In genomic region chr7:43294080-43294630, GRCh38 we compare ENCODE assay signal across 11 cellular contexts.
A peak's percentile ranks its signal among the peaks of the same experiment; 100 is the strongest.
DNase-seq lines count a peak whose midpoint lies in the region; ATAC-seq and TF ChIP-seq lines count a peak whose summit lies in the region.
"Had no signal": no experiment of that assay in that cellular context is flagged by ENCODE, and none has a peak within 500 bp of the region (broad histone marks: within the 10 kb centered on the region; RNA-seq: fewer than 3 reads in every experiment).

No MANE protein-coding gene starts in this region.

- no TSS peak for BruUV-seq in HCT116 (replicated peaks; lab: Mats Ljungman, UMichigan)

- intact Hi-C loops in HCT116 (cut with micrococcal nuclease), result no loop called here
- intact Hi-C loops in head of caudate nucleus (cut with DNase I), result no loop called here
- intact Hi-C loops in testis (cut with DNase I; ENCODE audit: low total_unique reads), result no loop called here

- H3K36me3 ChIP-seq in HCT116 (ENCODE audit: control insufficient read depth in 1 of 2, insufficient read depth in 2 of 2, low read length in 2 of 2) (no peaks in the 10 kb centered on the region), adipocyte (ENCODE audit: control insufficient read depth, insufficient read depth, low read length, severe bottlenecking) (no peaks in the 10 kb centered on the region), testis (ENCODE audit: low read depth, missing control alignments) (no peaks in the 10 kb centered on the region)

- no peaks in the 10 kb centered on the region for H3K27me3 ChIP-seq in HCT116 (ENCODE audit: insufficient read depth, low read length)
- peaks cover 11% of the 10 kb centered on the region for H3K27me3 ChIP-seq in adipocyte (replicated peaks; ENCODE audit: control insufficient read depth, insufficient read depth, low read length)
- no peaks in the 10 kb centered on the region for H3K27me3 ChIP-seq in testis

- H3K9ac ChIP-seq in HCT116 (ENCODE audit: low read length) (no peak overlapping the region), adipocyte (ENCODE audit: low read length) (no peak overlapping the region)

- no peaks in the 10 kb centered on the region for H3K79me2 ChIP-seq in HCT116 (ENCODE audit: insufficient read depth, low read length)

- TF ChIP-seq RAD21 in HCT116 (IDR thresholded peaks at IDR 0.05; ENCODE audit: low read depth), result no peak

- TF ChIP-seq CTCF in HCT116 (IDR thresholded peaks at IDR 0.05 in 2 of 3, conservative IDR thresholded peaks at IDR 0.05 in 1 of 3; ENCODE audit: borderline replicate concordance in 1 of 3, insufficient read depth in 1 of 3, low read depth in 2 of 3, low read length in 2 of 3), result no peak
- TF ChIP-seq CTCF in testis (IDR thresholded peaks at IDR 0.05), result no peak

- H3K4me1 ChIP-seq in HCT116 (ENCODE audit: control insufficient read depth in 1 of 2, insufficient read depth in 2 of 2, low read length in 2 of 2) (peaks cover 10 to 12% of the 10 kb centered on the region in 2 experiments; a peak in 3 of 4 replicates), adipocyte (ENCODE audit: control insufficient read depth, insufficient read depth, low read length) (peaks cover 20% of the 10 kb centered on the region), testis (no peaks in the 10 kb centered on the region)

- H4K20me1 ChIP-seq in HCT116 (ENCODE audit: insufficient read depth), result no peaks in the 10 kb centered on the region

- H2AFZ ChIP-seq in HCT116 (ENCODE audit: low read depth, low read length, poor library complexity, severe bottlenecking), result no peak overlapping the region

- H3K27ac ChIP-seq in HCT116 (ENCODE audit: low read depth, low read length), result no peak overlapping the region
- no peak overlapping the region for H3K27ac ChIP-seq in testis

- CTCF ChIA-PET in HCT116 (lab: Charles Lee), result interaction anchor here (1.0 kb wide), 2 partner anchors 15 to 33 kb away, joined by 3 read pairs; no protein-coding TSS in a partner anchor

- H3K4me2 ChIP-seq in HCT116 (ENCODE audit: low read length), result peak overlapping the region; percentile 45

- POLR2A ChIA-PET in HCT116 (lab: Charles Lee), result interaction anchor here (0.9 kb wide), 1 partner anchor 10 kb away, joined by 3 read pairs; no protein-coding TSS in a partner anchor

- TF ChIP-seq POLR2A in HCT116 (IDR thresholded peaks at IDR 0.05; ENCODE audit: borderline replicate concordance, extremely low read depth, insufficient read depth, insufficient read length) (no peak), testis (IDR thresholded peaks at IDR 0.05) (no peak)

- H3K9me2 ChIP-seq in HCT116 (ENCODE audit: insufficient read depth), result no peaks in the 10 kb centered on the region

- RAD21 ChIA-PET in HCT116 (lab: Charles Lee; ENCODE audit: low non-redundant PET in 1 of 2, low total read pairs in 2 of 2, uncharacterized antibody in 2 of 2, unreplicated experiment in 2 of 2), result no interaction called here

- DNase-seq in HCT116 (ENCODE audit: low read depth, low spot score), result peak; percentile 26
- peak; percentile 11 for DNase-seq in adipocyte (ENCODE audit: low read depth)
- peak in 30 of 42 donors; percentile 9 to 83 (median 47) for DNase-seq in head of caudate nucleus
- DNase-seq in testis, result peak; percentile 69
- DNase-seq in NCI-H146 (lab: John Stamatoyannopoulos, UW), result no peak
- no peak for DNase-seq in medulla oblongata (ENCODE audit: extremely low spot score)
- DNase-seq: activated CD4-positive, alpha-beta T cell treated with anti-CD3 and anti-CD28 coated beads for 48 hours; activated naive CD8-positive, alpha-beta T cell treated with anti-CD3 and anti-CD28 coated beads for 36 hours; foreskin melanocyte; NCI-H1417 treated with DMSO at 0.1 percent for 48 hours had no signal

- no peak overlapping the region for H3K4me3 ChIP-seq in HCT116 (replicated peaks in 1 of 2; ENCODE audit: low read depth in 1 of 2, low read length in 2 of 2)
- no peak overlapping the region for H3K4me3 ChIP-seq in adipocyte (ENCODE audit: low read length)
- H3K4me3 ChIP-seq in testis, result no peak overlapping the region

- 45 to 56% methylated on average over 2 to 5 of the region's 5 CpGs for WGBS in testis, 2 donors

- ATAC-seq in HCT116 (peak; percentile 73), GM18870 (IDR thresholded peaks at IDR 0.05; ENCODE audit: unreplicated experiment) (no peak)

- H3K9me3 ChIP-seq in HCT116 (ENCODE audit: control insufficient read depth in 1 of 2, insufficient read depth in 1 of 2, low read depth in 1 of 2, low read length in 2 of 2), result peaks cover 0 to 6% of the 10 kb centered on the region in 2 experiments; a peak in 2 of 4 replicates
- H3K9me3 ChIP-seq in adipocyte (ENCODE audit: control insufficient read depth, low read length), result peaks cover 17% of the 10 kb centered on the region
- H3K9me3 ChIP-seq in testis, result no peaks in the 10 kb centered on the region

TF ChIP-seq in HCT116, 20 proteins besides CTCF, POLR2A, EP300 and RAD21:
- TF ChIP-seq, protein P1, sequence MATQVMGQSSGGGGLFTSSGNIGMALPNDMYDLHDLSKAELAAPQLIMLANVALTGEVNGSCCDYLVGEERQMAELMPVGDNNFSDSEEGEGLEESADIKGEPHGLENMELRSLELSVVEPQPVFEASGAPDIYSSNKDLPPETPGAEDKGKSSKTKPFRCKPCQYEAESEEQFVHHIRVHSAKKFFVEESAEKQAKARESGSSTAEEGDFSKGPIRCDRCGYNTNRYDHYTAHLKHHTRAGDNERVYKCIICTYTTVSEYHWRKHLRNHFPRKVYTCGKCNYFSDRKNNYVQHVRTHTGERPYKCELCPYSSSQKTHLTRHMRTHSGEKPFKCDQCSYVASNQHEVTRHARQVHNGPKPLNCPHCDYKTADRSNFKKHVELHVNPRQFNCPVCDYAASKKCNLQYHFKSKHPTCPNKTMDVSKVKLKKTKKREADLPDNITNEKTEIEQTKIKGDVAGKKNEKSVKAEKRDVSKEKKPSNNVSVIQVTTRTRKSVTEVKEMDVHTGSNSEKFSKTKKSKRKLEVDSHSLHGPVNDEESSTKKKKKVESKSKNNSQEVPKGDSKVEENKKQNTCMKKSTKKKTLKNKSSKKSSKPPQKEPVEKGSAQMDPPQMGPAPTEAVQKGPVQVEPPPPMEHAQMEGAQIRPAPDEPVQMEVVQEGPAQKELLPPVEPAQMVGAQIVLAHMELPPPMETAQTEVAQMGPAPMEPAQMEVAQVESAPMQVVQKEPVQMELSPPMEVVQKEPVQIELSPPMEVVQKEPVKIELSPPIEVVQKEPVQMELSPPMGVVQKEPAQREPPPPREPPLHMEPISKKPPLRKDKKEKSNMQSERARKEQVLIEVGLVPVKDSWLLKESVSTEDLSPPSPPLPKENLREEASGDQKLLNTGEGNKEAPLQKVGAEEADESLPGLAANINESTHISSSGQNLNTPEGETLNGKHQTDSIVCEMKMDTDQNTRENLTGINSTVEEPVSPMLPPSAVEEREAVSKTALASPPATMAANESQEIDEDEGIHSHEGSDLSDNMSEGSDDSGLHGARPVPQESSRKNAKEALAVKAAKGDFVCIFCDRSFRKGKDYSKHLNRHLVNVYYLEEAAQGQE (IDR thresholded peaks at IDR 0.05; ENCODE audit: low read depth), result no peak
- TF ChIP-seq ZFX (IDR thresholded peaks at IDR 0.05) (no peak), SRF (IDR thresholded peaks at IDR 0.05; ENCODE audit: low read depth) (no peak), FOSL1 (IDR thresholded peaks at IDR 0.05; ENCODE audit: low read depth) (peak; percentile 60), EZH2 (IDR thresholded peaks at IDR 0.05) (no peak), POLR2AphosphoS5 (IDR thresholded peaks at IDR 0.05; ENCODE audit: low read depth, low read length) (no peak), ELF1 (IDR thresholded peaks at IDR 0.05; ENCODE audit: borderline replicate concordance, low read depth) (no peak), CBX3 (IDR thresholded peaks at IDR 0.05; ENCODE audit: low read depth) (0 out of 2 replicates have a peak, but pooled peaks have one; percentile 45), EGR1 (IDR thresholded peaks at IDR 0.05; ENCODE audit: low read depth) (no peak), ZNF274 (IDR thresholded peaks at IDR 0.05; ENCODE audit: low read depth, low read length) (no peak), TCF7L2 (IDR thresholded peaks at IDR 0.05; ENCODE audit: borderline replicate concordance, extremely low read depth, insufficient read depth, insufficient read length) (no peak), SP1 (IDR thresholded peaks at IDR 0.05; ENCODE audit: low read depth) (peak; percentile 18; the same call in 1 of the 2 replicates), JUND (IDR thresholded peaks at IDR 0.05) (peak; percentile 52)
- TF ChIP-seq, protein P2, sequence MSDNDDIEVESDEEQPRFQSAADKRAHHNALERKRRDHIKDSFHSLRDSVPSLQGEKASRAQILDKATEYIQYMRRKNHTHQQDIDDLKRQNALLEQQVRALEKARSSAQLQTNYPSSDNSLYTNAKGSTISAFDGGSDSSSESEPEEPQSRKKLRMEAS (IDR thresholded peaks at IDR 0.05), result no peak
- TF ChIP-seq, protein P3, sequence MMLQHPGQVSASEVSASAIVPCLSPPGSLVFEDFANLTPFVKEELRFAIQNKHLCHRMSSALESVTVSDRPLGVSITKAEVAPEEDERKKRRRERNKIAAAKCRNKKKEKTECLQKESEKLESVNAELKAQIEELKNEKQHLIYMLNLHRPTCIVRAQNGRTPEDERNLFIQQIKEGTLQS (IDR thresholded peaks at IDR 0.05), result no peak

Comparison
In these comparisons a context has a peak if more than half of its experiments do, and no peak if none do; other contexts are left out.
1. DNase-seq: peak in HCT116 (single experiment), adipocyte (single experiment), head of caudate nucleus (30 of 42) and testis (single experiment); none in NCI-H146 (single experiment) and medulla oblongata (single experiment).